13 cellular contexts compared by ENCODE assay signal in genomic region chr9:133406039-133406438, GRCh38. TPM values are rescaled to one million over a fixed set of nuclear protein-coding genes. Genes with fewer than 3 reads are reported as not detected.
A peak's percentile ranks its signal among the peaks of the same experiment; 100 is the strongest.
DNase-seq lines count a peak whose midpoint lies in the region; ATAC-seq, FAIRE-seq and TF ChIP-seq lines count a peak whose summit lies in the region.
"Had no signal": no experiment of that assay in that cellular context is flagged by ENCODE, and none has a peak within 500 bp of the region (broad histone marks: within the 10 kb centered on the region; RNA-seq: fewer than 3 reads in every experiment).

No MANE protein-coding gene starts in this region.

- no peak overlapping the region for H3K9ac ChIP-seq in astrocyte (ENCODE audit: low read length)
- peak overlapping the region; percentile 51 for H3K9ac ChIP-seq in mesenchymal stem cell (ENCODE audit: low read length)
- H3K9ac ChIP-seq: KMS-11 had no signal

- no peak overlapping the region for H3K4ac ChIP-seq in mesenchymal stem cell (ENCODE audit: low read depth in 1 of 2, low read length in 2 of 2)

- intact Hi-C loops in A673 (cut with micrococcal nuclease; ENCODE audit: unreplicated experiment) (loop anchor here (2.0 kb wide), 1 partner anchor 81 kb away; no protein-coding TSS in a partner anchor), head of caudate nucleus (cut with DNase I) (loop anchor here (5.0 kb wide), 1 partner anchor 81 kb away; no protein-coding TSS in a partner anchor)

- H3K79me1 ChIP-seq in mesenchymal stem cell (replicated peaks; ENCODE audit: low read length, poor library complexity, severe bottlenecking), result peaks cover 20% of the 10 kb centered on the region

- H3K14ac ChIP-seq in mesenchymal stem cell (ENCODE audit: low read length in 2 of 2), result no peak overlapping the region

- H3K23ac ChIP-seq in mesenchymal stem cell (ENCODE audit: low read length in 2 of 2), result no peak overlapping the region

- H3K4me1 Mint-ChIP-seq in astrocyte (ENCODE audit: low read depth, unreplicated experiment), result peaks cover 10% of the 10 kb centered on the region
- H3K4me1 Mint-ChIP-seq in stimulated activated memory B cell treated with anti-CD40 and anti-IgM and Interleukin-4, amounts not matched to agents 10 μg/mL and 1 μg/mL and 100 μg/mL, for 72 hours, result peaks cover 25% of the 10 kb centered on the region

- TF ChIP-seq CTCF in A673 (conservative IDR thresholded peaks at IDR 0.05; ENCODE audit: low read depth, low read length) (no peak), astrocyte (IDR thresholded peaks at IDR 0.05; ENCODE audit: insufficient read depth, low read depth, low read length) (no peak)

- no peak overlapping the region for H2BK15ac ChIP-seq in mesenchymal stem cell (ENCODE audit: low read depth, poor library complexity, severe bottlenecking)

- no peak for ATAC-seq in stimulated activated memory B cell treated with anti-CD40 and anti-IgM and Interleukin-4, amounts not matched to agents 10 μg/mL and 1 μg/mL and 100 μg/mL, for 72 hours

- TSS peak; percentile 36 for BruUV-seq in A673 (replicated peaks; lab: Mats Ljungman, UMichigan)

- H4K91ac ChIP-seq in mesenchymal stem cell (ENCODE audit: low read length), result no peak overlapping the region

- peaks cover 40% of the 10 kb centered on the region for H4K20me1 ChIP-seq in astrocyte (ENCODE audit: insufficient read depth, low read length)

- H2BK120ac ChIP-seq in mesenchymal stem cell (ENCODE audit: low read depth, low read length), result no peak overlapping the region

- H3K27ac ChIP-seq in A673 (ENCODE audit: low read depth, low read length, poor library complexity, severe bottlenecking), result no peak overlapping the region
- H3K27ac ChIP-seq in astrocyte (ENCODE audit: low read depth, low read length), result no peak overlapping the region
- no peak overlapping the region for H3K27ac ChIP-seq in mesenchymal stem cell (ENCODE audit: low read length, poor library complexity, severe bottlenecking)
- H3K27ac ChIP-seq: KMS-11, SJCRH30 had no signal

- no peak overlapping the region for H3K18ac ChIP-seq in mesenchymal stem cell (ENCODE audit: low read depth in 1 of 2, low read length in 2 of 2)

- no peak overlapping the region for H3K4me3 Mint-ChIP-seq in astrocyte (ENCODE audit: unreplicated experiment)
- no peak overlapping the region for H3K4me3 Mint-ChIP-seq in stimulated activated memory B cell treated with anti-CD40 and anti-IgM and Interleukin-4, amounts not matched to agents 10 μg/mL and 1 μg/mL and 100 μg/mL, for 72 hours
- H3K4me3 Mint-ChIP-seq: CD8-positive, alpha-beta memory T cell; GM23338 had no signal

- WGBS in mesenchymal stem cell, result 91% methylated on average over 10 of the region's 10 CpGs

- H3K27ac Mint-ChIP-seq in astrocyte (ENCODE audit: unreplicated experiment), result no peak overlapping the region
- no peak overlapping the region for H3K27ac Mint-ChIP-seq in stimulated activated memory B cell treated with anti-CD40 and anti-IgM and Interleukin-4, amounts not matched to agents 10 μg/mL and 1 μg/mL and 100 μg/mL, for 72 hours

- H3K27me3 Mint-ChIP-seq in astrocyte (ENCODE audit: low read depth, unreplicated experiment), result no peaks in the 10 kb centered on the region
- no peaks in the 10 kb centered on the region for H3K27me3 Mint-ChIP-seq in stimulated activated memory B cell treated with anti-CD40 and anti-IgM and Interleukin-4, amounts not matched to agents 10 μg/mL and 1 μg/mL and 100 μg/mL, for 72 hours
- H3K27me3 Mint-ChIP-seq: CD8-positive, alpha-beta memory T cell had no signal

- H4K8ac ChIP-seq in mesenchymal stem cell (ENCODE audit: low read length), result no peak overlapping the region

- H3K9me3 ChIP-seq in A673 (ENCODE audit: low read depth, low read length, poor library complexity, severe bottlenecking) (no peaks in the 10 kb centered on the region), astrocyte (ENCODE audit: insufficient read depth, low read depth, low read length) (no peaks in the 10 kb centered on the region), mesenchymal stem cell (ENCODE audit: control insufficient read depth, low read length) (no peaks in the 10 kb centered on the region), HAP-1 (no peaks in the 10 kb centered on the region)
- H3K9me3 ChIP-seq: BE2C, MG63, SJCRH30 had no signal

- POLR2A ChIA-PET in A673 (lab: Charles Lee; ENCODE audit: low non-redundant PET), result no interaction called here

- H3K36me3 ChIP-seq in A673 (ENCODE audit: insufficient read depth, low read length, poor library complexity, severe bottlenecking) (peaks cover 43% of the 10 kb centered on the region), astrocyte (ENCODE audit: insufficient read depth, low read length) (peaks cover 8% of the 10 kb centered on the region), mesenchymal stem cell (ENCODE audit: control insufficient read depth in 1 of 2, insufficient read depth in 2 of 2, low read depth in 1 of 2, low read length in 2 of 2) (peaks cover 57 to 82% of the 10 kb centered on the region in 2 experiments), HAP-1 (replicated peaks) (peaks cover 72% of the 10 kb centered on the region)

- in situ Hi-C loops in HAP-1 (cut with MboI; ENCODE audit: low sequenced_read_pairs), result no loop called here

- peak overlapping the region; percentile 18 for H3K4me2 ChIP-seq in astrocyte (ENCODE audit: low read length)
- H3K4me2 ChIP-seq in mesenchymal stem cell (ENCODE audit: low read length, poor library complexity, severe bottlenecking), result no peak overlapping the region
- H3K4me2 ChIP-seq: GM23338, KMS-11 had no signal

- no peaks in the 10 kb centered on the region for H3K4me1 ChIP-seq in A673 (ENCODE audit: insufficient read depth, low read length, poor library complexity, severe bottlenecking)
- H3K4me1 ChIP-seq in astrocyte (ENCODE audit: insufficient read depth, low read length), result peaks cover 9% of the 10 kb centered on the region
- peaks cover 7% of the 10 kb centered on the region for H3K4me1 ChIP-seq in mesenchymal stem cell (ENCODE audit: control insufficient read depth, insufficient read depth, low read depth, low read length)
- no peaks in the 10 kb centered on the region for H3K4me1 ChIP-seq in HAP-1
- H3K4me1 ChIP-seq: BE2C, SJCRH30 had no signal

- H3K36me3 Mint-ChIP-seq in astrocyte (ENCODE audit: low read depth, unreplicated experiment), result peaks cover 19% of the 10 kb centered on the region
- peaks cover 48% of the 10 kb centered on the region for H3K36me3 Mint-ChIP-seq in stimulated activated memory B cell treated with anti-CD40 and anti-IgM and Interleukin-4, amounts not matched to agents 10 μg/mL and 1 μg/mL and 100 μg/mL, for 72 hours

- no peak for DNase-seq in A673 (ENCODE audit: low spot score)
- DNase-seq in GM12892 (ENCODE audit: insufficient read length), result no peak
- no peak for DNase-seq in astrocyte (ENCODE audit: low read depth)
- DNase-seq in mesenchymal stem cell, result no peak
- no peak for DNase-seq in head of caudate nucleus
- no peak for DNase-seq in HAP-1 (ENCODE audit: low spot score in 2 of 2)

- FAIRE-seq in GM12892 (lab: Jason Lieb, UNC), result peak; percentile 36
- FAIRE-seq in astrocyte (lab: Jason Lieb, UNC), result no peak

- CTCF ChIA-PET in A673 (lab: Charles Lee), result no interaction called here

- no peak overlapping the region for H2BK5ac ChIP-seq in mesenchymal stem cell (ENCODE audit: low read depth, low read length, poor library complexity, severe bottlenecking)

- no peak for TF ChIP-seq POLR2A in GM12892 (IDR thresholded peaks at IDR 0.05; ENCODE audit: low read depth, low read length)

- H3K4me3 ChIP-seq in A673 (ENCODE audit: low read depth, low read length, poor library complexity, severe bottlenecking) (no peak overlapping the region), astrocyte (ENCODE audit: insufficient read depth, low read depth, low read length) (no peak overlapping the region), mesenchymal stem cell (ENCODE audit: insufficient read depth in 1 of 2, low read depth in 1 of 2, low read length in 2 of 2) (no peak overlapping the region), HAP-1 (no peak overlapping the region)
- H3K4me3 ChIP-seq: GM23338, MG63, SJCRH30 had no signal

- H3K27me3 ChIP-seq in A673 (replicated peaks; ENCODE audit: insufficient read depth, low read depth, low read length, poor library complexity) (no peaks in the 10 kb centered on the region), astrocyte (ENCODE audit: insufficient read depth, low read length) (no peaks in the 10 kb centered on the region), mesenchymal stem cell (ENCODE audit: control insufficient read depth in 1 of 2, insufficient read depth in 1 of 2, low read length in 2 of 2) (no peaks in the 10 kb centered on the region), HAP-1 (ENCODE audit: low read depth) (no peaks in the 10 kb centered on the region)
- H3K27me3 ChIP-seq: BE2C, MG63, SJCRH30 had no signal

- no peak overlapping the region for H2AK5ac ChIP-seq in mesenchymal stem cell (ENCODE audit: low read length, severe bottlenecking)

- H2AFZ ChIP-seq in astrocyte (ENCODE audit: low read depth, low read length) (no peak overlapping the region), mesenchymal stem cell (ENCODE audit: low read depth, low read length) (no peak overlapping the region)
- H2AFZ ChIP-seq: GM23338 had no signal

- no peak overlapping the region for H2BK12ac ChIP-seq in mesenchymal stem cell (ENCODE audit: low read length in 2 of 2)

- H3K9me3 Mint-ChIP-seq in astrocyte (ENCODE audit: unreplicated experiment), result no peaks in the 10 kb centered on the region
- no peaks in the 10 kb centered on the region for H3K9me3 Mint-ChIP-seq in stimulated activated memory B cell treated with anti-CD40 and anti-IgM and Interleukin-4, amounts not matched to agents 10 μg/mL and 1 μg/mL and 100 μg/mL, for 72 hours
- H3K9me3 Mint-ChIP-seq: CD8-positive, alpha-beta memory T cell; GM23338 had no signal

- H3K79me2 ChIP-seq in astrocyte (ENCODE audit: insufficient read depth, low read length), result no peaks in the 10 kb centered on the region

RNA-seq across cellular contexts. Expression of gene REXO4, which starts 11.8 kb away (rescaled TPM):
- 32.0 and 35.9 TPM in 2 replicates for total RNA-seq in A673 (2021)
- 19.4 TPM for polyA plus RNA-seq in GM12892 (2012; ENCODE audit: missing spikeins)
- 19.7 and 22.5 TPM in 2 replicates for total RNA-seq in astrocyte
- 21.3 TPM for polyA plus RNA-seq in mesenchymal stem cell (2013, experiment 1 of 2)
- polyA plus RNA-seq in mesenchymal stem cell (2013, experiment 2 of 2), result 21.1 TPM

RNA-seq across cellular contexts. Expression of gene ADAMTS13, which starts 16.1 kb away (rescaled TPM):
- total RNA-seq in A673 (2021) (1.3 and 3.1 TPM in 2 replicates), astrocyte (5.6 and 7.3 TPM in 2 replicates)
- 1.5 TPM for polyA plus RNA-seq in GM12892 (2012; ENCODE audit: missing spikeins)
- polyA plus RNA-seq in mesenchymal stem cell (2013, experiment 1 of 2), result 4.5 TPM
- polyA plus RNA-seq in mesenchymal stem cell (2013, experiment 2 of 2), result 3.9 TPM

RNA-seq across cellular contexts. Expression of gene STKLD1, which starts 29.9 kb away (rescaled TPM):
- total RNA-seq in A673 (2021) (0.52 and 1.5 TPM in 2 replicates), astrocyte (0.58 and 0.82 TPM in 2 replicates)
- 2.1 TPM for polyA plus RNA-seq in GM12892 (2012; ENCODE audit: missing spikeins)
- 0.99 TPM for polyA plus RNA-seq in mesenchymal stem cell (2013, experiment 1 of 2)
- 0.55 TPM for polyA plus RNA-seq in mesenchymal stem cell (2013, experiment 2 of 2)
- total RNA-seq: GM23338 had no signal

RNA-seq across cellular contexts. Expression of gene SURF4, which starts 30.2 kb away (rescaled TPM):
- total RNA-seq in A673 (2021) (201 and 214 TPM in 2 replicates), astrocyte (338 and 374 TPM in 2 replicates)
- polyA plus RNA-seq in GM12892 (2012; ENCODE audit: missing spikeins), result 47.8 TPM
- 275 TPM for polyA plus RNA-seq in mesenchymal stem cell (2013, experiment 1 of 2)
- polyA plus RNA-seq in mesenchymal stem cell (2013, experiment 2 of 2), result 281 TPM

RNA-seq across cellular contexts. Expression of gene SURF2, which starts 49.7 kb away (rescaled TPM):
- total RNA-seq in A673 (2021), result 35.0 and 42.0 TPM in 2 replicates
- 17.1 TPM for polyA plus RNA-seq in GM12892 (2012; ENCODE audit: missing spikeins)
- 18.8 and 20.0 TPM in 2 replicates for total RNA-seq in astrocyte
- polyA plus RNA-seq in mesenchymal stem cell (2013, experiment 1 of 2), result 23.7 TPM
- 24.2 TPM for polyA plus RNA-seq in mesenchymal stem cell (2013, experiment 2 of 2)
